In the genomic region with DNA sequence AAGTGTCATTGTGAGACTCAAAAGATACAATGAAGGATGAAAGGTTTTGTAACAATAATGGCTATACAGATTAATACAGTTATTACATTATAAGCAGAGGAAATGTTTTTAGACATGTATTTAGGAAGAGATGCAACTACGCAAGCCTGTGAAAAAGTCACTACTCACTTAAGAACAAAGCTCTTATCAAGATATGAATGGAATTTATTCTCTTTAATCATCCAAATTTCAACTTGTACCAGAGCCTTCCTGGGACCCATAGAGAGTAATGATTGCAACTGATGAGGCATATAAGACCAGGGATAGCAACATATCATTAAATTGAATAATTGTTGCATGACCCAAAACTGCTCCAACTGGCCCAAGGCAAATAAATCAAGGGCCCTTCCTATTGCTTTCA, we compare ENCODE assay signal across 1 cellular context.
TF ChIP-seq lines count a peak whose summit lies in the region.

No MANE protein-coding gene starts in this region.

TF ChIP-seq in SK-N-SH, 30 proteins besides CTCF, POLR2A, EP300 and RAD21 (continued from another document):
- TF ChIP-seq, protein P1, sequence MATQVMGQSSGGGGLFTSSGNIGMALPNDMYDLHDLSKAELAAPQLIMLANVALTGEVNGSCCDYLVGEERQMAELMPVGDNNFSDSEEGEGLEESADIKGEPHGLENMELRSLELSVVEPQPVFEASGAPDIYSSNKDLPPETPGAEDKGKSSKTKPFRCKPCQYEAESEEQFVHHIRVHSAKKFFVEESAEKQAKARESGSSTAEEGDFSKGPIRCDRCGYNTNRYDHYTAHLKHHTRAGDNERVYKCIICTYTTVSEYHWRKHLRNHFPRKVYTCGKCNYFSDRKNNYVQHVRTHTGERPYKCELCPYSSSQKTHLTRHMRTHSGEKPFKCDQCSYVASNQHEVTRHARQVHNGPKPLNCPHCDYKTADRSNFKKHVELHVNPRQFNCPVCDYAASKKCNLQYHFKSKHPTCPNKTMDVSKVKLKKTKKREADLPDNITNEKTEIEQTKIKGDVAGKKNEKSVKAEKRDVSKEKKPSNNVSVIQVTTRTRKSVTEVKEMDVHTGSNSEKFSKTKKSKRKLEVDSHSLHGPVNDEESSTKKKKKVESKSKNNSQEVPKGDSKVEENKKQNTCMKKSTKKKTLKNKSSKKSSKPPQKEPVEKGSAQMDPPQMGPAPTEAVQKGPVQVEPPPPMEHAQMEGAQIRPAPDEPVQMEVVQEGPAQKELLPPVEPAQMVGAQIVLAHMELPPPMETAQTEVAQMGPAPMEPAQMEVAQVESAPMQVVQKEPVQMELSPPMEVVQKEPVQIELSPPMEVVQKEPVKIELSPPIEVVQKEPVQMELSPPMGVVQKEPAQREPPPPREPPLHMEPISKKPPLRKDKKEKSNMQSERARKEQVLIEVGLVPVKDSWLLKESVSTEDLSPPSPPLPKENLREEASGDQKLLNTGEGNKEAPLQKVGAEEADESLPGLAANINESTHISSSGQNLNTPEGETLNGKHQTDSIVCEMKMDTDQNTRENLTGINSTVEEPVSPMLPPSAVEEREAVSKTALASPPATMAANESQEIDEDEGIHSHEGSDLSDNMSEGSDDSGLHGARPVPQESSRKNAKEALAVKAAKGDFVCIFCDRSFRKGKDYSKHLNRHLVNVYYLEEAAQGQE (IDR thresholded peaks at IDR 0.05; ENCODE audit: low read depth, low read length) = no peak
- TF ChIP-seq CHD2 (IDR thresholded peaks at IDR 0.05; ENCODE audit: low read length, partially characterized antibody) = no peak
- no peak for TF ChIP-seq FOXJ3 (CRISPR knock-in tag; IDR thresholded peaks at IDR 0.05)
- no peak for TF ChIP-seq NRF1 (IDR thresholded peaks at IDR 0.05; ENCODE audit: low read depth, low read length)
- TF ChIP-seq, protein P2, sequence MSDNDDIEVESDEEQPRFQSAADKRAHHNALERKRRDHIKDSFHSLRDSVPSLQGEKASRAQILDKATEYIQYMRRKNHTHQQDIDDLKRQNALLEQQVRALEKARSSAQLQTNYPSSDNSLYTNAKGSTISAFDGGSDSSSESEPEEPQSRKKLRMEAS (IDR thresholded peaks at IDR 0.05; ENCODE audit: low read depth) = no peak
- TF ChIP-seq YY1 (IDR thresholded peaks at IDR 0.05; ENCODE audit: low read depth) = no peak
